In the genomic region with DNA sequence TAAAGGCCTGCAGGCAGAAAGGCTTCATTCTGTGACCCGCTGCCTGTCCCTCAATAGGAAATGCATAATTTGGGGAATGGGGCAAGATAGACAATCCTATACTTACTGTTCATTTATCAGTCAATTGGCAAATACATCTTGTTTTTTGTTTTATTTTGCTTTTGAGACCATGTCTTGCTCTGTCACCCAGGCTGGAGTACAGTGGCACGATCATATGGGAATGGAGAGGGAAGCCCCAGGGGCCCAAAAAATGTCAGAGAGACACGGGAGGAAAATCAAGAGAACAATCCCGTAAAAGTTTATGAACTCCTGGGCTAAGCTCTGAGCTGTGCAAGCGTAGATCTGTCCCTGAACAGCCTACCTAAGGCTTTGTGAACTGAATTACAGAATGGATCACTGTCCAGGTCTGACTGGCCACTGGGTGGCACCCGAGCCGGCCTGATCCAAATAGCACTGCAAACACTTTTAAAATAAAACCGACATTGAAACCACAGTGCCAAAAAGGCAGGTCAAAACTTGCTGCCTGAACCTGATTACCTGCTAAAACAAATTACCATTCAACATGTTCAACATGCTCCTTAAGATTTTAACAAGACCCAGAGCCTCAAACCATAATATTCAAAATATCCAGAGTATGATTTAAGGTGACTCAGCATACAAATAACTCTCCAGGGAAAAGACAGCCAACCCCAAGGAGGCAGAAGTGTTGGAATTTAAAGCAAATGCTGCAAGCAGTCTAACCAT, we compare ENCODE assay signal across 1 cellular context.
TF ChIP-seq lines count a peak whose summit lies in the region.

No MANE protein-coding gene starts in this region.

TF ChIP-seq in HCT116, 20 proteins besides CTCF, POLR2A, EP300 and RAD21 (continued from another document):
- TF ChIP-seq SIN3A (IDR thresholded peaks at IDR 0.05; ENCODE audit: low read depth) = no peak
TF ChIP-seq in HCT116: peak in this region for 1.
